ENCODE assay signal across 8 cellular contexts in genomic region chr12:123602651-123603195, GRCh38. TPM values are rescaled to one million over a fixed set of nuclear protein-coding genes. Genes with fewer than 3 reads are reported as not detected.
DNase-seq lines count a peak whose midpoint lies in the region; ATAC-seq, FAIRE-seq and TF ChIP-seq lines count a peak whose summit lies in the region.

No MANE protein-coding gene starts in this region.

- H3K4me2 ChIP-seq in DND-41 (ENCODE audit: insufficient read depth, low read length): peak overlapping the region; percentile 67
- peak overlapping the region; percentile 85 for H3K4me2 ChIP-seq in KMS-11
- H3K4me2 ChIP-seq in HepG2 (ENCODE audit: low read depth, low read length): peak overlapping the region; percentile 99

- TF ChIP-seq POLR2A in HepG2 (IDR thresholded peaks at IDR 0.05; ENCODE audit: insufficient read depth in 1 of 2, low read depth in 2 of 2, low read length in 2 of 2): no peak

- H3K36me3 ChIP-seq in DND-41 (ENCODE audit: insufficient read depth, low read length): peaks cover 65% of the 10 kb centered on the region
- no peaks in the 10 kb centered on the region for H3K36me3 ChIP-seq in KMS-11 (ENCODE audit: insufficient read depth)
- H3K36me3 ChIP-seq in HepG2 (replicated peaks in 1 of 2; ENCODE audit: control insufficient read depth in 1 of 2, insufficient read depth in 2 of 2, low read length in 2 of 2): peaks cover 15 to 42% of the 10 kb centered on the region in 2 experiments

- H3K79me2 ChIP-seq in DND-41 (ENCODE audit: insufficient read depth, low read length): peaks cover 84% of the 10 kb centered on the region
- peaks cover 40% of the 10 kb centered on the region for H3K79me2 ChIP-seq in KMS-11 (ENCODE audit: insufficient read depth, low read depth)
- H3K79me2 ChIP-seq in HepG2 (ENCODE audit: insufficient read depth, low read length): peaks cover 43% of the 10 kb centered on the region

- TF ChIP-seq CTCF in DND-41 (IDR thresholded peaks at IDR 0.05; ENCODE audit: borderline replicate concordance, extremely low read depth, low read length, poor library complexity, severe bottlenecking): no peak
- no peak for TF ChIP-seq CTCF in KMS-11 (conservative IDR thresholded peaks at IDR 0.05; ENCODE audit: low read depth, low read length)
- no peak for TF ChIP-seq CTCF in HepG2 (CRISPR knock-in tag; IDR thresholded peaks at IDR 0.05)
- TF ChIP-seq CTCF in type B pancreatic cell (conservative IDR thresholded peaks at IDR 0.05): no peak

- POLR2A ChIA-PET in HepG2 (lab: Yijun Ruan, JAX): interaction anchor here (0.7 to 2.5 kb wide), 6 partner anchors 12 to 309 kb away, joined by 3 to 10 read pairs (median 6); partner anchors contain the start of gene KMT5A

- H3K4me1 Mint-ChIP-seq in type B pancreatic cell (ENCODE audit: unreplicated experiment): peaks cover 17% of the 10 kb centered on the region

- WGBS in HepG2 (ENCODE audit: low lambda C conversion rate): 2% methylated on average over 7 of the region's 7 CpGs

- no peaks in the 10 kb centered on the region for H3K27me3 Mint-ChIP-seq in type B pancreatic cell

- H2AFZ ChIP-seq in DND-41 (ENCODE audit: low read depth, low read length) (peak overlapping the region; percentile 98), KMS-11 (ENCODE audit: low read depth) (peak overlapping the region; percentile 41), HepG2 (ENCODE audit: low read length) (no peak overlapping the region)

- CTCF ChIA-PET in HepG2 (lab: Yijun Ruan, JAX; ENCODE audit: low intra/inter-chr PET ratio, low total read pairs): no interaction called here

- peak overlapping the region; percentile 87 for H3K27ac Mint-ChIP-seq in type B pancreatic cell

- DNase-seq in DND-41: peak; percentile 24
- peak; percentile 40 for DNase-seq in amniotic epithelial cell (ENCODE audit: low read depth)
- no peak for DNase-seq in HepG2 (ENCODE audit: low spot score)
- no peak for DNase-seq in type B pancreatic cell (ENCODE audit: extremely low spot score, unreplicated experiment)
- no peak for DNase-seq in glomerular visceral epithelial cell (ENCODE audit: extremely low spot score)

- peaks cover 14% of the 10 kb centered on the region for H3K36me3 Mint-ChIP-seq in type B pancreatic cell

- H3K4me1 ChIP-seq in DND-41 (ENCODE audit: insufficient read depth, low read length) (peaks cover 48% of the 10 kb centered on the region), KMS-11 (ENCODE audit: low read depth, poor library complexity, severe bottlenecking) (peaks cover 9% of the 10 kb centered on the region), HepG2 (ENCODE audit: insufficient read depth, low read length) (peaks cover 27% of the 10 kb centered on the region)

- no peak for FAIRE-seq in HepG2 (lab: Jason Lieb, UNC)

- no peaks in the 10 kb centered on the region for H3K9me3 ChIP-seq in DND-41 (ENCODE audit: insufficient read depth, low read length, severe bottlenecking)
- H3K9me3 ChIP-seq in HepG2 (ENCODE audit: low read length): no peaks in the 10 kb centered on the region

- H3K9me3 Mint-ChIP-seq in type B pancreatic cell: no peaks in the 10 kb centered on the region

- intact Hi-C loops in HepG2 (cut with micrococcal nuclease; ENCODE audit: unreplicated experiment): no loop called here

- H3K4me3 Mint-ChIP-seq in type B pancreatic cell: peak overlapping the region; percentile 89

- no peak for TF ChIP-seq RAD21 in HepG2 (CRISPR knock-in tag; IDR thresholded peaks at IDR 0.05)

- H3K27me3 ChIP-seq in DND-41 (ENCODE audit: insufficient read depth, low read length, poor library complexity) (no peaks in the 10 kb centered on the region), KMS-11 (ENCODE audit: insufficient read depth, low read depth) (no peaks in the 10 kb centered on the region), HepG2 (ENCODE audit: control insufficient read depth in 1 of 2, insufficient read depth in 2 of 2, low read length in 2 of 2) (no peaks in the 10 kb centered on the region)

- H3K27ac ChIP-seq in DND-41 (ENCODE audit: low read length) (peak overlapping the region; percentile 88), KMS-11 (peak overlapping the region; percentile 78), HepG2 (ENCODE audit: extremely low read length, insufficient read depth, low read length) (peak overlapping the region; percentile 97)

- H3K9ac ChIP-seq in DND-41 (ENCODE audit: low read depth, low read length) (peak overlapping the region; percentile 99), KMS-11 (peak overlapping the region; percentile 80), HepG2 (ENCODE audit: insufficient read depth, low read depth, low read length) (peak overlapping the region; percentile 97)

- ATAC-seq in DND-41 (ENCODE audit: insufficient read depth, low read depth): 0 out of 3 replicates have a peak, but pooled peaks have one; percentile 10
- no peak for ATAC-seq in HepG2
- ATAC-seq in HG03108 (IDR thresholded peaks at IDR 0.05; ENCODE audit: unreplicated experiment): no peak
- no peak for ATAC-seq in GM21360 (IDR thresholded peaks at IDR 0.05; ENCODE audit: unreplicated experiment)

- in situ Hi-C loops in HepG2 (cut with HindIII; ENCODE audit: extremely low pct_ligation_motif_present, low pct_unique_long_range_greater_than_20kb): no loop called here

- H4K20me1 ChIP-seq in DND-41 (ENCODE audit: insufficient read depth, low read length) (peaks cover 17% of the 10 kb centered on the region; the same call in 1 of the 2 replicates), KMS-11 (ENCODE audit: insufficient read depth) (no peaks in the 10 kb centered on the region), HepG2 (ENCODE audit: insufficient read depth, low read length) (no peaks in the 10 kb centered on the region)

- H3K4me3 ChIP-seq in DND-41 (ENCODE audit: low read depth in 1 of 2, low read length in 2 of 2): peak overlapping the region; percentile 90 to 99
- no peak overlapping the region for H3K4me3 ChIP-seq in KMS-11 (IDR thresholded peaks at IDR 0.05; ENCODE audit: insufficient read depth, low read depth, low read length)
- peak overlapping the region; percentile 93 to 100 (median 93) for H3K4me3 ChIP-seq in HepG2 (replicated peaks in 1 of 3; ENCODE audit: insufficient read depth in 1 of 3, low read depth in 2 of 3, low read length in 3 of 3)

- TSS peak; percentile 56 for BruUV-seq in HepG2 (replicated peaks; lab: Mats Ljungman, UMichigan)

- TF ChIP-seq EP300 in HepG2 (IDR thresholded peaks at IDR 0.05; ENCODE audit: low read depth in 2 of 2, low read length in 2 of 2): no peak
- TF ChIP-seq EP300 in HepG2 (CRISPR knock-in tag; IDR thresholded peaks at IDR 0.05; ENCODE audit: borderline replicate concordance): no peak

RNA-seq across cellular contexts. Expression of gene DDX55, which starts 0.8 kb away (rescaled TPM):
- total RNA-seq in HepG2 (2016; rRNA removed; fragmentation: Illumina TruSeq; extraction: Trizol) (29.5 and 37.0 TPM in 2 replicates), type B pancreatic cell (ENCODE audit: low replicate concordance) (26.0 and 32.5 TPM in 2 replicates)
- 8.9 and 10.0 TPM in 2 replicates for total RNA-seq in HepG2 (2016; cell fraction: cytosol; rRNA removed; fragmentation: Illumina TruSeq; extraction: Trizol; ENCODE audit: low read depth)
- total RNA-seq in HepG2 (2016; cell fraction: insoluble cytoplasmic fraction; rRNA removed; fragmentation: Illumina TruSeq; extraction: Trizol): 26.9 and 38.3 TPM in 2 replicates
- total RNA-seq in HepG2 (2016; cell fraction: membrane; rRNA removed; fragmentation: Illumina TruSeq; extraction: Trizol): 15.6 and 16.1 TPM in 2 replicates
- 35.7 and 44.5 TPM in 2 replicates for total RNA-seq in HepG2 (2016; cell fraction: nucleus; rRNA removed; fragmentation: Illumina TruSeq; extraction: Trizol)
- 21.1 and 22.2 TPM in 2 replicates for polyA plus RNA-seq in HepG2 (2011; rRNA removed)
- 14.7 and 16.6 TPM in 2 replicates for polyA plus RNA-seq in HepG2 (2011; cell fraction: cytosol; rRNA removed)
- polyA plus RNA-seq in HepG2 (2011; cell fraction: nucleus; rRNA removed): 51.9 and 61.7 TPM in 2 replicates
- 18.1 and 19.2 TPM in 2 replicates for polyA plus RNA-seq in HepG2 (2012)
- polyA plus RNA-seq in HepG2 (2016; cell fraction: cytosol; fragmentation: Illumina TruSeq; extraction: Trizol; ENCODE audit: low read depth): 2.9 and 3.0 TPM in 2 replicates
- polyA plus RNA-seq in HepG2 (2016; cell fraction: insoluble cytoplasmic fraction; fragmentation: Illumina TruSeq; extraction: Trizol; ENCODE audit: low read depth): 28.1 and 28.8 TPM in 2 replicates
- polyA plus RNA-seq in HepG2 (2016; cell fraction: membrane; fragmentation: Illumina TruSeq; extraction: Trizol; ENCODE audit: low read depth): 6.4 and 7.9 TPM in 2 replicates
- 105 and 110 TPM in 2 replicates for polyA plus RNA-seq in HepG2 (2016; cell fraction: nucleus; fragmentation: Illumina TruSeq; extraction: Trizol; ENCODE audit: insufficient read depth, low read depth)
- polyA minus RNA-seq in HepG2 (2011; rRNA and poly(A)+ RNA removed; ENCODE audit: low replicate concordance): 19.8 and 42.6 TPM in 2 replicates
- polyA minus RNA-seq in HepG2 (2011; cell fraction: cytosol; rRNA and poly(A)+ RNA removed): 6.6 and 12.3 TPM in 2 replicates
- polyA minus RNA-seq in HepG2 (2011; cell fraction: nucleus; rRNA and poly(A)+ RNA removed): 42.1 and 43.8 TPM in 2 replicates

RNA-seq across cellular contexts. Expression of gene TMED2, which starts 18.4 kb away (rescaled TPM):
- total RNA-seq in HepG2 (2016; rRNA removed; fragmentation: Illumina TruSeq; extraction: Trizol): 202 and 240 TPM in 2 replicates
- total RNA-seq in HepG2 (2016; cell fraction: cytosol; rRNA removed; fragmentation: Illumina TruSeq; extraction: Trizol; ENCODE audit: low read depth): 94.8 and 112 TPM in 2 replicates
- 191 and 250 TPM in 2 replicates for total RNA-seq in HepG2 (2016; cell fraction: insoluble cytoplasmic fraction; rRNA removed; fragmentation: Illumina TruSeq; extraction: Trizol)
- 262 and 272 TPM in 2 replicates for total RNA-seq in HepG2 (2016; cell fraction: membrane; rRNA removed; fragmentation: Illumina TruSeq; extraction: Trizol)
- 193 and 223 TPM in 2 replicates for total RNA-seq in HepG2 (2016; cell fraction: nucleus; rRNA removed; fragmentation: Illumina TruSeq; extraction: Trizol)
- polyA plus RNA-seq in HepG2 (2011; rRNA removed): 166 and 200 TPM in 2 replicates
- polyA plus RNA-seq in HepG2 (2011; cell fraction: cytosol; rRNA removed): 96.9 and 166 TPM in 2 replicates
- polyA plus RNA-seq in HepG2 (2011; cell fraction: nucleus; rRNA removed): 44.3 and 60.5 TPM in 2 replicates
- polyA plus RNA-seq in HepG2 (2012): 213 and 226 TPM in 2 replicates
- 92.3 and 134 TPM in 2 replicates for polyA plus RNA-seq in HepG2 (2016; cell fraction: cytosol; fragmentation: Illumina TruSeq; extraction: Trizol; ENCODE audit: low read depth)
- 211 and 222 TPM in 2 replicates for polyA plus RNA-seq in HepG2 (2016; cell fraction: insoluble cytoplasmic fraction; fragmentation: Illumina TruSeq; extraction: Trizol; ENCODE audit: low read depth)
- 206 and 232 TPM in 2 replicates for polyA plus RNA-seq in HepG2 (2016; cell fraction: membrane; fragmentation: Illumina TruSeq; extraction: Trizol; ENCODE audit: low read depth)
- polyA plus RNA-seq in HepG2 (2016; cell fraction: nucleus; fragmentation: Illumina TruSeq; extraction: Trizol; ENCODE audit: insufficient read depth, low read depth): 282 and 306 TPM in 2 replicates
- polyA minus RNA-seq in HepG2 (2011; rRNA and poly(A)+ RNA removed; ENCODE audit: low replicate concordance): 86.0 and 140 TPM in 2 replicates
- polyA minus RNA-seq in HepG2 (2011; cell fraction: cytosol; rRNA and poly(A)+ RNA removed): 111 and 124 TPM in 2 replicates
- 70.8 and 82.7 TPM in 2 replicates for polyA minus RNA-seq in HepG2 (2011; cell fraction: nucleus; rRNA and poly(A)+ RNA removed)
- total RNA-seq in type B pancreatic cell (ENCODE audit: low replicate concordance): 202 and 320 TPM in 2 replicates

RNA-seq across cellular contexts. Expression of gene EIF2B1, which starts 30.8 kb away (rescaled TPM):
- total RNA-seq in HepG2 (2016; rRNA removed; fragmentation: Illumina TruSeq; extraction: Trizol): 37.4 and 45.1 TPM in 2 replicates
- total RNA-seq in HepG2 (2016; cell fraction: cytosol; rRNA removed; fragmentation: Illumina TruSeq; extraction: Trizol; ENCODE audit: low read depth): 6.1 and 6.7 TPM in 2 replicates
- 35.8 and 45.7 TPM in 2 replicates for total RNA-seq in HepG2 (2016; cell fraction: insoluble cytoplasmic fraction; rRNA removed; fragmentation: Illumina TruSeq; extraction: Trizol)
- total RNA-seq in HepG2 (2016; cell fraction: membrane; rRNA removed; fragmentation: Illumina TruSeq; extraction: Trizol): 12.7 and 13.4 TPM in 2 replicates
- 21.2 TPM in 2 replicates for total RNA-seq in HepG2 (2016; cell fraction: nucleus; rRNA removed; fragmentation: Illumina TruSeq; extraction: Trizol)
- polyA plus RNA-seq in HepG2 (2011; rRNA removed): 18.7 and 20.1 TPM in 2 replicates
- polyA plus RNA-seq in HepG2 (2011; cell fraction: cytosol; rRNA removed): 13.7 and 16.6 TPM in 2 replicates
- polyA plus RNA-seq in HepG2 (2011; cell fraction: nucleus; rRNA removed): 34.5 and 45.8 TPM in 2 replicates
- 20.4 and 24.1 TPM in 2 replicates for polyA plus RNA-seq in HepG2 (2012)
- 5.1 and 5.6 TPM in 2 replicates for polyA plus RNA-seq in HepG2 (2016; cell fraction: cytosol; fragmentation: Illumina TruSeq; extraction: Trizol; ENCODE audit: low read depth)
- polyA plus RNA-seq in HepG2 (2016; cell fraction: insoluble cytoplasmic fraction; fragmentation: Illumina TruSeq; extraction: Trizol; ENCODE audit: low read depth): 50.2 and 53.5 TPM in 2 replicates
- 10.5 and 10.8 TPM in 2 replicates for polyA plus RNA-seq in HepG2 (2016; cell fraction: membrane; fragmentation: Illumina TruSeq; extraction: Trizol; ENCODE audit: low read depth)
- polyA plus RNA-seq in HepG2 (2016; cell fraction: nucleus; fragmentation: Illumina TruSeq; extraction: Trizol; ENCODE audit: insufficient read depth, low read depth): 37.5 and 40.1 TPM in 2 replicates
- 6.3 and 19.6 TPM in 2 replicates for polyA minus RNA-seq in HepG2 (2011; rRNA and poly(A)+ RNA removed; ENCODE audit: low replicate concordance)
- polyA minus RNA-seq in HepG2 (2011; cell fraction: cytosol; rRNA and poly(A)+ RNA removed): 5.5 and 6.0 TPM in 2 replicates
- 15.8 and 17.0 TPM in 2 replicates for polyA minus RNA-seq in HepG2 (2011; cell fraction: nucleus; rRNA and poly(A)+ RNA removed)
- 49.9 and 56.5 TPM in 2 replicates for total RNA-seq in type B pancreatic cell (ENCODE audit: low replicate concordance)

RNA-seq across cellular contexts. Expression of gene GTF2H3, which starts 30.9 kb away (rescaled TPM):
- total RNA-seq in HepG2 (2016; rRNA removed; fragmentation: Illumina TruSeq; extraction: Trizol) (58.8 and 88.6 TPM in 2 replicates), type B pancreatic cell (ENCODE audit: low replicate concordance) (32.0 and 33.6 TPM in 2 replicates)
- 15.1 and 15.3 TPM in 2 replicates for total RNA-seq in HepG2 (2016; cell fraction: cytosol; rRNA removed; fragmentation: Illumina TruSeq; extraction: Trizol; ENCODE audit: low read depth)
- total RNA-seq in HepG2 (2016; cell fraction: insoluble cytoplasmic fraction; rRNA removed; fragmentation: Illumina TruSeq; extraction: Trizol): 59.9 and 91.7 TPM in 2 replicates
- total RNA-seq in HepG2 (2016; cell fraction: membrane; rRNA removed; fragmentation: Illumina TruSeq; extraction: Trizol): 10.1 and 11.7 TPM in 2 replicates
- total RNA-seq in HepG2 (2016; cell fraction: nucleus; rRNA removed; fragmentation: Illumina TruSeq; extraction: Trizol): 31.6 and 37.7 TPM in 2 replicates
- polyA plus RNA-seq in HepG2 (2011; rRNA removed): 24.6 and 35.8 TPM in 2 replicates
- polyA plus RNA-seq in HepG2 (2011; cell fraction: cytosol; rRNA removed): 18.5 and 28.8 TPM in 2 replicates
- 9.9 and 10.3 TPM in 2 replicates for polyA plus RNA-seq in HepG2 (2011; cell fraction: nucleus; rRNA removed)
- polyA plus RNA-seq in HepG2 (2012): 25.9 and 38.9 TPM in 2 replicates
- 2.0 and 2.1 TPM in 2 replicates for polyA plus RNA-seq in HepG2 (2016; cell fraction: cytosol; fragmentation: Illumina TruSeq; extraction: Trizol; ENCODE audit: low read depth)
- 54.9 and 61.2 TPM in 2 replicates for polyA plus RNA-seq in HepG2 (2016; cell fraction: insoluble cytoplasmic fraction; fragmentation: Illumina TruSeq; extraction: Trizol; ENCODE audit: low read depth)
- polyA plus RNA-seq in HepG2 (2016; cell fraction: membrane; fragmentation: Illumina TruSeq; extraction: Trizol; ENCODE audit: low read depth): 4.9 and 5.3 TPM in 2 replicates
- polyA plus RNA-seq in HepG2 (2016; cell fraction: nucleus; fragmentation: Illumina TruSeq; extraction: Trizol; ENCODE audit: insufficient read depth, low read depth): 35.7 and 38.8 TPM in 2 replicates
- polyA minus RNA-seq in HepG2 (2011; rRNA and poly(A)+ RNA removed; ENCODE audit: low replicate concordance): 23.9 and 24.4 TPM in 2 replicates
- 17.9 and 24.5 TPM in 2 replicates for polyA minus RNA-seq in HepG2 (2011; cell fraction: cytosol; rRNA and poly(A)+ RNA removed)
- polyA minus RNA-seq in HepG2 (2011; cell fraction: nucleus; rRNA and poly(A)+ RNA removed): 25.1 and 33.9 TPM in 2 replicates

Comparison
In these comparisons a context has a peak if more than half of its experiments do, and no peak if none do; other contexts are left out.
1. DNase-seq: peak in DND-41 (single experiment) and amniotic epithelial cell (single experiment); none in HepG2 (single experiment), type B pancreatic cell (single experiment) and glomerular visceral epithelial cell (single experiment).
2. Peak in every context shown above with its lines, with median percentiles within 50 percentile points of each other: H3K27ac ChIP-seq, H3K4me2 ChIP-seq and H3K9ac ChIP-seq.